Comparison of ENCODE assay signal across 8 cellular contexts in the genomic region with DNA sequence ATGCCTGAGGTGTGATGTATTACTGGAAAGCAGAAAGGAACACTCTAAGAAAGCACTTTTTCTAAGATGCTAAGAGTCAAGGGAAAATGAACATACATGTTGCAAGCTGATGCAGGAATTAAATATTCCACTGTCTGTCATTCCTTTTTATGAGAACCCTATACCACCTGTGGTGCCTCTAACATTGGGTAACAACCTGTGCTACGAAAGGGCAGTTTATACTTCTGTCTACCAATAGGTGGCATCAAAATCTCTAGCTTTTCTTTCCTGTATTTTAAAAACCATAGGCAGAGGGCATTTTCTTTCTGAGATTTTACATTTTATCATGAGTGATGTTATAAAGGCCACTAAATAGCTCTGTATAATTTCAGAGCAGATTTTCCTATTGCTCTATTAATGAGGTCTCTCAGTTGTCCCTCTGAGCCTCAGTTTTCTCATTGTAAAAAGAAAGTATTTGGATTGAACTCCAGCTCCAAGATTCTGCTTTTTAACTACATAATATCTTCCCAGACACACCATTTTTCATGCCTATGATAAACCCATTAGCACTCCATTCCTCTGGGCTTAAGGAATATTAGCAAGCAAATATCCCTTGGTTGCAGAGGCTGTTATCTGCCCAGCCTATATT. TPM values are rescaled to one million over a fixed set of nuclear protein-coding genes. Genes with fewer than 3 reads are reported as not detected.
DNase-seq lines count a peak whose midpoint lies in the region; ATAC-seq and TF ChIP-seq lines count a peak whose summit lies in the region.

No MANE protein-coding gene starts in this region.

- 1% methylated on average over 1 of the region's 1 CpG for WGBS in right cardiac atrium
- WGBS in esophagus muscularis mucosa: 0% methylated on average over 1 of the region's 1 CpG

- ATAC-seq in right cardiac atrium: no peak

- DNase-seq in left ventricle myocardium inferior (no peak), right cardiac atrium (no peak), NCI-H524 treated with DMSO at 0.1 percent for 48 hours (lab: John Stamatoyannopoulos, UW) (peak; percentile 20), dorsolateral prefrontal cortex (no peak), stromal cell of bone marrow (ENCODE audit: low read depth) (peak; percentile 8), GDM1 (lab: John Stamatoyannopoulos, UW) (no peak), esophagus muscularis mucosa (ENCODE audit: extremely low spot score) (no peak)
- no peak for DNase-seq in stimulated activated CD4-positive, alpha-beta T cell treated with anti-CD3 and anti-CD28 coated beads, Interleukin-4, amount 100 ng/mL, for 4 hours

- H3K9me3 ChIP-seq in left ventricle myocardium inferior (replicated peaks) (no peaks in the 10 kb centered on the region), right cardiac atrium (ENCODE audit: control insufficient read depth, low read length) (no peaks in the 10 kb centered on the region), esophagus muscularis mucosa (no peaks in the 10 kb centered on the region)

- H3K27ac ChIP-seq in left ventricle myocardium inferior (replicated peaks) (no peak overlapping the region), right cardiac atrium (ENCODE audit: low read length) (no peak overlapping the region), dorsolateral prefrontal cortex (no peak overlapping the region), esophagus muscularis mucosa (replicated peaks in 1 of 4) (no peak overlapping the region)

- intact Hi-C loops in left ventricle myocardium inferior (cut with micrococcal nuclease) (no loop called here), right cardiac atrium (cut with DNase I) (loop anchor here in 3 of 4 donors (5.0 to 10.0 kb wide), 3 partner anchors 144 to 984 kb away; no protein-coding TSS in a partner anchor), dorsolateral prefrontal cortex (cut with DNase I) (loop anchor here (5.0 to 10.0 kb wide), 3 partner anchors 144 to 1004 kb away; no protein-coding TSS in a partner anchor), esophagus muscularis mucosa (cut with DNase I) (no loop called here)

- H3K4me3 ChIP-seq in left ventricle myocardium inferior: no peak overlapping the region
- H3K4me3 ChIP-seq in right cardiac atrium (ENCODE audit: low read length): no peak overlapping the region
- no peak overlapping the region for H3K4me3 ChIP-seq in dorsolateral prefrontal cortex
- H3K4me3 ChIP-seq in esophagus muscularis mucosa: no peak overlapping the region

- no peak for TF ChIP-seq EP300 in esophagus muscularis mucosa (IDR thresholded peaks at IDR 0.05)

- no peak for TF ChIP-seq POLR2A in esophagus muscularis mucosa (IDR thresholded peaks at IDR 0.05; ENCODE audit: low read depth)

- peaks cover 12% of the 10 kb centered on the region for H3K4me1 ChIP-seq in left ventricle myocardium inferior
- H3K4me1 ChIP-seq in right cardiac atrium (ENCODE audit: control insufficient read depth, insufficient read depth, low read length): no peaks in the 10 kb centered on the region
- peaks cover 3 to 16% (median 10%) of the 10 kb centered on the region in 4 donors for H3K4me1 ChIP-seq in esophagus muscularis mucosa

- H3K36me3 ChIP-seq in left ventricle myocardium inferior: no peaks in the 10 kb centered on the region
- no peaks in the 10 kb centered on the region for H3K36me3 ChIP-seq in esophagus muscularis mucosa

- H3K27me3 ChIP-seq in left ventricle myocardium inferior (ENCODE audit: low read depth): peaks cover 84% of the 10 kb centered on the region
- H3K27me3 ChIP-seq in right cardiac atrium (ENCODE audit: control insufficient read depth, insufficient read depth): peaks cover 2% of the 10 kb centered on the region
- peaks cover 0 to 65% (median 15%) of the 10 kb centered on the region in 45 donors for H3K27me3 ChIP-seq in dorsolateral prefrontal cortex
- H3K27me3 ChIP-seq in esophagus muscularis mucosa: peaks cover 0 to 47% (median 18%) of the 10 kb centered on the region in 4 donors

- TF ChIP-seq CTCF in left ventricle myocardium inferior (IDR thresholded peaks at IDR 0.05; ENCODE audit: borderline replicate concordance): peak; percentile 62
- TF ChIP-seq CTCF in dorsolateral prefrontal cortex (IDR thresholded peaks at IDR 0.05 in 54 of 56, conservative IDR thresholded peaks at IDR 0.05 in 2 of 56; ENCODE audit: low read depth in 1 of 56, partially characterized antibody in 56 of 56): peak; percentile 30 to 70 (median 58)
- peak in 1 of 3 experiments; percentile 23 for TF ChIP-seq CTCF in esophagus muscularis mucosa (IDR thresholded peaks at IDR 0.05)

RNA-seq across cellular contexts. Expression of gene CPNE4, which starts 3.5 kb away (rescaled TPM):
- 17.9 TPM for total RNA-seq in left ventricle myocardium inferior
- total RNA-seq in right cardiac atrium: 1 to 10 TPM in 3 of 4 donors, under 1 TPM in 1; 0.79 to 9.6 (median 2.3) TPM
- polyA plus RNA-seq in right cardiac atrium: 1.0 TPM
- total RNA-seq in dorsolateral prefrontal cortex: 10 to 100 TPM; 10.7 to 62.8 (median 38.4) TPM
- total RNA-seq in esophagus muscularis mucosa: under 1 TPM in 2 of 4 donors, not detected in 2; 0.17 to 0.52 TPM

Comparison
In these comparisons a context has a peak if more than half of its experiments do, and no peak if none do; other contexts are left out.
1. intact Hi-C loops: an anchor here in right cardiac atrium (5.0 to 10.0 kb wide) and dorsolateral prefrontal cortex (5.0 to 10.0 kb wide); none called in left ventricle myocardium inferior and esophagus muscularis mucosa.
2. DNase-seq: peak in NCI-H524 treated with DMSO at 0.1 percent for 48 hours (single experiment) and stromal cell of bone marrow (single experiment); none in left ventricle myocardium inferior (single experiment), right cardiac atrium (0 of 3), dorsolateral prefrontal cortex (0 of 10), GDM1 (single experiment), esophagus muscularis mucosa (single experiment) and stimulated activated CD4-positive, alpha-beta T cell treated with anti-CD3 and anti-CD28 coated beads, Interleukin-4, amount 100 ng/mL, for 4 hours (0 of 2).